28 cellular contexts compared by ENCODE assay signal in genomic region chr11:34646431-34646830, GRCh38. TPM values are rescaled to one million over a fixed set of nuclear protein-coding genes. Genes with fewer than 3 reads are reported as not detected.
"Had no signal": no experiment of that assay in that cellular context is flagged by ENCODE, and none has a peak within 500 bp of the region (broad histone marks: within the 10 kb centered on the region; RNA-seq: fewer than 3 reads in every experiment).

No MANE protein-coding gene starts in this region.

- H3K27ac Mint-ChIP-seq: activated naive CD8-positive, alpha-beta T cell; activated T-helper 2 cell treated with anti-CD3 and anti-CD28 coated beads, Interferon-gamma antibody, Interleukin-2, Interleukin-4, amounts not matched to agents 10 μg/mL and 5 μg/mL and 100 μg/mL, durations not matched to agents 14 hours and 24 hours and 36 hours; endodermal cell; nephron; stimulated activated effector memory CD8-positive, alpha-beta T cell treated with anti-CD3 and anti-CD28 coated beads, Interleukin-12 subunit alpha, Interleukin-12 subunit beta, amount 100 ng/mL, for 72 hours had no signal

- DNase-seq: activated CD4-positive, alpha-beta T cell treated with anti-CD3 and anti-CD28 coated beads for 1 hour; activated CD4-positive, alpha-beta T cell treated with anti-CD3 and anti-CD28 coated beads, Interleukin-2, amount 50 U/mL, for 1 hour; activated CD8-positive, alpha-beta memory T cell treated with anti-CD3 and anti-CD28 coated beads, Interleukin-2, amount 50 U/mL, for 48 hours; activated naive CD4-positive, alpha-beta T cell; activated T-cell treated with anti-CD3 and anti-CD28 coated beads, Interleukin-2, amount 50 U/mL, for 4 hours; adrenal gland; colonic mucosa; endodermal cell; heart left ventricle; left cardiac atrium; nucleus accumbens; psoas muscle; right cardiac atrium; stimulated activated CD4-positive, alpha-beta T cell treated with anti-CD3 and anti-CD28 coated beads, Interleukin-1b, Interleukin-23, amount 100 ng/mL, for 48 hours; T-helper 1 cell; testis; trophoblast cell; uterus had no signal

- H3K4me3 ChIP-seq: adrenal gland, breast epithelium, colonic mucosa, heart left ventricle, psoas muscle, testis, uterus had no signal

- H3K9me3 Mint-ChIP-seq: activated T-cell treated with anti-CD3 and anti-CD28 coated beads, Interleukin-2, amount 50 U/mL, for 4 hours; activated T-helper 2 cell treated with anti-CD3 and anti-CD28 coated beads, Interferon-gamma antibody, Interleukin-2, Interleukin-4, amounts not matched to agents 10 μg/mL and 5 μg/mL and 100 μg/mL, durations not matched to agents 14 hours and 24 hours and 36 hours; endodermal cell; memory B cell; nephron; stimulated activated effector memory CD8-positive, alpha-beta T cell treated with anti-CD3 and anti-CD28 coated beads, Interleukin-12 subunit alpha, Interleukin-12 subunit beta, amount 100 ng/mL, for 72 hours had no signal

- H3K4me3 Mint-ChIP-seq: activated naive CD8-positive, alpha-beta T cell; activated T-cell treated with anti-CD3 and anti-CD28 coated beads, Interleukin-2, amount 50 U/mL, for 4 hours; endodermal cell; memory B cell; nephron; stimulated activated effector memory CD8-positive, alpha-beta T cell treated with anti-CD3 and anti-CD28 coated beads, Interleukin-12 subunit alpha, Interleukin-12 subunit beta, amount 100 ng/mL, for 72 hours had no signal

- H3K27ac ChIP-seq: adrenal gland, colonic mucosa, heart left ventricle, psoas muscle, testis, uterus had no signal

- ATAC-seq: activated T-cell treated with anti-CD3 and anti-CD28 coated beads, Interleukin-2, amount 50 U/mL, for 4 hours; heart left ventricle; left cardiac atrium; psoas muscle; right cardiac atrium; stimulated activated effector memory CD8-positive, alpha-beta T cell treated with anti-CD3 and anti-CD28 coated beads, Interleukin-12 subunit alpha, Interleukin-12 subunit beta, amount 100 ng/mL, for 72 hours had no signal

- H3K27me3 Mint-ChIP-seq: memory B cell had no signal

- H3K36me3 Mint-ChIP-seq: activated naive CD8-positive, alpha-beta T cell; memory B cell had no signal

- FAIRE-seq: islet of Langerhans had no signal

- H3K36me3 ChIP-seq: adrenal gland, breast epithelium, colonic mucosa, heart left ventricle, uterus had no signal

- H3K27me3 ChIP-seq: adrenal gland, breast epithelium, colonic mucosa, heart left ventricle, testis, uterus had no signal

- H3K4me1 ChIP-seq: psoas muscle, testis, uterus had no signal

- H3K9me3 ChIP-seq: adrenal gland, breast epithelium, colonic mucosa, heart left ventricle, psoas muscle, testis, uterus had no signal

RNA-seq across cellular contexts. Expression of gene EHF, which starts 25.5 kb away (rescaled TPM):
- total RNA-seq: activated T-helper 2 cell treated with anti-CD3 and anti-CD28 coated beads, Interferon-gamma antibody, Interleukin-2, Interleukin-4, amounts not matched to agents 10 μg/mL and 5 μg/mL and 100 μg/mL, durations not matched to agents 14 hours and 24 hours and 36 hours; fibroblast of villous mesenchyme; myocyte; skeletal muscle tissue had no signal
